In the genomic region with DNA sequence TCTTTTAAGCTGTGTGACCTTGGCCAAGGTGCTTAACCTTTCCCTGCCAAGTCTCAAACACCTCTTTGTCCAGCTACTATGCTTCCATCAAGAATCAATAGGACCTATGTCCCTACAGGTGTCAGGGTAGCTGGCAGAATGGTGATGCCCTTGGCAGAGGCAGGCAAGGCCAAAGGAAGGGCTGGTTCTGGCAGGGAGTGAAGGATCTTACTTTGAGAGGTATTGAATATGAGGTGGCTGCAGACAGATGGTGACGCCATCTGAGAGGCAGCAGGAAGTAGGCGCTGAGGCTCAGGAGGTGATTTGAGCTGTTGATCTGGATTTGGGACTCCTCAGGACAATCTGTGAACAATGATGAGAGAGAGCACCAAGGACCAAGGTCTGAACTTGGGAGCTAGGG, we compare ENCODE assay signal across 21 cellular contexts. TPM values are rescaled to one million over a fixed set of nuclear protein-coding genes. Genes with fewer than 3 reads are reported as not detected.
DNase-seq lines count a peak whose midpoint lies in the region; ATAC-seq, FAIRE-seq and TF ChIP-seq lines count a peak whose summit lies in the region.
"Had no signal": no experiment of that assay in that cellular context is flagged by ENCODE, and none has a peak within 500 bp of the region (broad histone marks: within the 10 kb centered on the region; RNA-seq: fewer than 3 reads in every experiment).

No MANE protein-coding gene starts in this region.

- POLR2A ChIA-PET in HepG2 (lab: Yijun Ruan, JAX) (interaction anchor here (1.2 to 5.3 kb wide), 7 partner anchors 11 to 45 kb away, joined by 3 to 39 read pairs (median 6); no protein-coding TSS in a partner anchor), RWPE1 (lab: Yijun Ruan, JAX; ENCODE audit: low non-redundant PET) (interaction anchor here (0.5 kb wide), 1 partner anchor 58 kb away, joined by 12 read pairs; no protein-coding TSS in a partner anchor)
- POLR2A ChIA-PET in CD4-positive, alpha-beta memory T cell (lab: Charles Lee; ENCODE audit: partially characterized antibody) = no interaction called here

- TF ChIP-seq EP300 in HepG2 (IDR thresholded peaks at IDR 0.05; ENCODE audit: low read depth in 2 of 2, low read length in 2 of 2) (no peak), HepG2 (CRISPR knock-in tag; IDR thresholded peaks at IDR 0.05; ENCODE audit: borderline replicate concordance) (no peak)

- H3K36me3 ChIP-seq in right lobe of liver (peaks cover 0 to 7% (median 3%) of the 10 kb centered on the region in 4 donors), HepG2 (replicated peaks in 1 of 2; ENCODE audit: control insufficient read depth in 1 of 2, insufficient read depth in 2 of 2, low read length in 2 of 2) (0 out of 5 replicates have a peak, but pooled peaks cover 0 to under 1% of the 10 kb centered on the region in 2 experiments), endodermal cell (ENCODE audit: control insufficient read depth, insufficient read depth, low read length) (no peaks in the 10 kb centered on the region), small intestine (ENCODE audit: control insufficient read depth in 2 of 2, insufficient read depth in 2 of 2, low read length in 2 of 2) (peaks cover 0 to 2% of the 10 kb centered on the region in 2 donors), brain microvascular endothelial cell (replicated peaks) (no peaks in the 10 kb centered on the region)
- no peaks in the 10 kb centered on the region for H3K36me3 ChIP-seq in CD4-positive, alpha-beta memory T cell (ENCODE audit: insufficient read depth, low read length)

- H3K79me2 ChIP-seq in HepG2 (ENCODE audit: insufficient read depth, low read length) = no peaks in the 10 kb centered on the region

- ATAC-seq in right lobe of liver = peak in 1 of 4 donors; percentile 49
- ATAC-seq in HepG2 = no peak

- CTCF ChIA-PET in HepG2 (lab: Yijun Ruan, JAX; ENCODE audit: low intra/inter-chr PET ratio, low total read pairs) (no interaction called here), RWPE1 (lab: Yijun Ruan, JAX) (interaction anchor here (0.6 to 0.8 kb wide), 2 partner anchors 9 to 10 kb away, joined by 3 read pairs; no protein-coding TSS in a partner anchor)
- CTCF ChIA-PET in CD4-positive, alpha-beta memory T cell (lab: Charles Lee; ENCODE audit: partially characterized antibody) = interaction anchor here (1.2 to 1.3 kb wide), 3 partner anchors 10 to 21 kb away, joined by 3 read pairs; no protein-coding TSS in a partner anchor

- no peaks in the 10 kb centered on the region for H3K27me3 Mint-ChIP-seq in endodermal cell (ENCODE audit: insufficient read depth)
- peaks cover 10 to 14% of the 10 kb centered on the region in 2 donors for H3K27me3 Mint-ChIP-seq in CD4-positive, alpha-beta memory T cell

- H3K9me3 Mint-ChIP-seq in endodermal cell = peaks cover 3% of the 10 kb centered on the region
- H3K9me3 Mint-ChIP-seq in CD4-positive, alpha-beta memory T cell = peaks cover 0 to 13% (median 6%) of the 10 kb centered on the region in 8 donors

- no peak for TF ChIP-seq RAD21 in HepG2 (CRISPR knock-in tag; IDR thresholded peaks at IDR 0.05)

- TF ChIP-seq CTCF in right lobe of liver (IDR thresholded peaks at IDR 0.05) (no peak), HepG2 (CRISPR knock-in tag; IDR thresholded peaks at IDR 0.05) (no peak), RWPE1 (conservative IDR thresholded peaks at IDR 0.05; ENCODE audit: low read depth) (no peak), endodermal cell (conservative IDR thresholded peaks at IDR 0.05) (no peak), lower leg skin (IDR thresholded peaks at IDR 0.05) (no peak), brain microvascular endothelial cell (IDR thresholded peaks at IDR 0.05; ENCODE audit: low read depth, low read length, missing control alignments) (no peak)

- H3K27me3 ChIP-seq in right lobe of liver (no peaks in the 10 kb centered on the region), HepG2 (ENCODE audit: control insufficient read depth in 1 of 2, insufficient read depth in 2 of 2, low read length in 2 of 2) (no peaks in the 10 kb centered on the region), endodermal cell (ENCODE audit: control insufficient read depth, insufficient read depth, low read length, poor library complexity, severe bottlenecking) (no peaks in the 10 kb centered on the region), small intestine (ENCODE audit: control insufficient read depth in 2 of 2, insufficient read depth in 2 of 2, low read length in 2 of 2) (no peaks in the 10 kb centered on the region), brain microvascular endothelial cell (replicated peaks) (no peaks in the 10 kb centered on the region)
- no peaks in the 10 kb centered on the region for H3K27me3 ChIP-seq in CD4-positive, alpha-beta memory T cell (ENCODE audit: insufficient read depth, low read length)

- no peak overlapping the region for H3K4me3 Mint-ChIP-seq in endodermal cell
- no peak overlapping the region for H3K4me3 Mint-ChIP-seq in CD4-positive, alpha-beta memory T cell
- H3K4me3 Mint-ChIP-seq: CD14-positive monocyte had no signal

- in situ Hi-C loops in HepG2 (cut with HindIII; ENCODE audit: extremely low pct_ligation_motif_present, low pct_unique_long_range_greater_than_20kb) = no loop called here
- in situ Hi-C loops in brain microvascular endothelial cell (cut with HindIII; ENCODE audit: low pct_ligation_motif_present, low sequenced_read_pairs) = no loop called here

- H3K9me3 ChIP-seq in right lobe of liver (no peaks in the 10 kb centered on the region), HepG2 (ENCODE audit: low read length) (no peaks in the 10 kb centered on the region), endodermal cell (ENCODE audit: control insufficient read depth, low read length) (no peaks in the 10 kb centered on the region), small intestine (ENCODE audit: control insufficient read depth, low read depth) (no peaks in the 10 kb centered on the region)
- no peaks in the 10 kb centered on the region for H3K9me3 ChIP-seq in CD4-positive, alpha-beta memory T cell (ENCODE audit: control insufficient read depth in 1 of 2, low read length in 2 of 2)

- WGBS in right lobe of liver (ENCODE audit: insufficient coverage, low coverage, low lambda C conversion rate, missing lambda C conversion rate) = no CpG with 5 or more reads among the region's 2 CpGs
- 93% methylated on average over 2 of the region's 2 CpGs for WGBS in HepG2 (ENCODE audit: low lambda C conversion rate)
- WGBS in endodermal cell (ENCODE audit: insufficient coverage in 1 of 2, insufficient read length in 1 of 2), 2 experiments = 95 to 100% methylated on average over 2 of the region's 2 CpGs
- WGBS in small intestine, 3 donors = 68 to 95% (median 71%) methylated on average over 2 of the region's 2 CpGs
- 62 to 98% methylated on average over 2 of the region's 2 CpGs for WGBS in lower leg skin, 2 donors

- no peak overlapping the region for H3K27ac Mint-ChIP-seq in endodermal cell
- H3K27ac Mint-ChIP-seq in CD4-positive, alpha-beta memory T cell = no peak overlapping the region

- intact Hi-C loops in right lobe of liver (cut with DNase I) = no loop called here
- intact Hi-C loops in HepG2 (cut with micrococcal nuclease; ENCODE audit: unreplicated experiment) = no loop called here
- intact Hi-C loops in lower leg skin (cut with DNase I; ENCODE audit: low total_unique reads) = no loop called here
- intact Hi-C loops in CD4-positive, alpha-beta memory T cell (cut with micrococcal nuclease) = no loop called here

- no peaks in the 10 kb centered on the region for H4K20me1 ChIP-seq in HepG2 (ENCODE audit: insufficient read depth, low read length)

- TF ChIP-seq POLR2A in right lobe of liver (IDR thresholded peaks at IDR 0.05) = no peak
- no peak for TF ChIP-seq POLR2A in HepG2 (IDR thresholded peaks at IDR 0.05; ENCODE audit: insufficient read depth in 1 of 2, low read depth in 2 of 2, low read length in 2 of 2)
- TF ChIP-seq POLR2A in lower leg skin (IDR thresholded peaks at IDR 0.05) = no peak

- H3K36me3 Mint-ChIP-seq in endodermal cell (ENCODE audit: low read depth) = no peaks in the 10 kb centered on the region
- peaks cover 3 to 4% of the 10 kb centered on the region in 2 donors for H3K36me3 Mint-ChIP-seq in CD4-positive, alpha-beta memory T cell

- H3K4me3 ChIP-seq in right lobe of liver (no peak overlapping the region), HepG2 (replicated peaks in 1 of 3; ENCODE audit: insufficient read depth in 1 of 3, low read depth in 2 of 3, low read length in 3 of 3) (no peak overlapping the region), endodermal cell (ENCODE audit: low read length) (no peak overlapping the region), small intestine (ENCODE audit: low read depth in 1 of 2, low read length in 2 of 2) (no peak overlapping the region), lower leg skin (ENCODE audit: low read depth, poor library complexity, severe bottlenecking) (no peak overlapping the region), brain microvascular endothelial cell (ENCODE audit: low read depth, low read length) (no peak overlapping the region)
- H3K4me3 ChIP-seq in CD4-positive, alpha-beta memory T cell (ENCODE audit: low read length in 2 of 2) = no peak overlapping the region
- H3K4me3 ChIP-seq: SK-N-MC had no signal

- FAIRE-seq in HepG2 (lab: Jason Lieb, UNC) (no peak), small intestine (lab: Jason Lieb, UNC) (no peak)
- FAIRE-seq: GM12892, GM18507, H1 had no signal

- no peaks in the 10 kb centered on the region for H3K4me1 Mint-ChIP-seq in endodermal cell
- no peaks in the 10 kb centered on the region for H3K4me1 Mint-ChIP-seq in CD4-positive, alpha-beta memory T cell
- H3K4me1 Mint-ChIP-seq: CD14-positive monocyte had no signal

- H3K4me1 ChIP-seq in right lobe of liver = peaks cover 0 to 11% (median 5%) of the 10 kb centered on the region in 4 donors
- peaks cover 49% of the 10 kb centered on the region for H3K4me1 ChIP-seq in HepG2 (ENCODE audit: insufficient read depth, low read length)
- no peaks in the 10 kb centered on the region for H3K4me1 ChIP-seq in endodermal cell (ENCODE audit: control insufficient read depth, insufficient read depth, low read length)
- no peaks in the 10 kb centered on the region for H3K4me1 ChIP-seq in small intestine (ENCODE audit: control insufficient read depth in 2 of 2, insufficient read depth in 1 of 2, low read depth in 1 of 2, low read length in 1 of 2)
- H3K4me1 ChIP-seq in CD4-positive, alpha-beta memory T cell (ENCODE audit: insufficient read depth, low read length) = no peaks in the 10 kb centered on the region
- H3K4me1 ChIP-seq: Caco-2 had no signal

- H3K27ac ChIP-seq in right lobe of liver (no peak overlapping the region), HepG2 (ENCODE audit: extremely low read length, insufficient read depth, low read length) (no peak overlapping the region), RWPE1 (peak overlapping the region; percentile 39; the same call in 1 of the 2 replicates), endodermal cell (ENCODE audit: low read depth, low read length) (no peak overlapping the region), small intestine (ENCODE audit: low read depth in 1 of 2, low read length in 1 of 2) (no peak overlapping the region), brain microvascular endothelial cell (no peak overlapping the region)
- no peak overlapping the region for H3K27ac ChIP-seq in CD4-positive, alpha-beta memory T cell (ENCODE audit: low read depth, low read length)
- H3K27ac ChIP-seq: SK-N-MC had no signal

- no peak overlapping the region for H3K4me2 ChIP-seq in HepG2 (ENCODE audit: low read depth, low read length)

- no peak overlapping the region for H2AFZ ChIP-seq in HepG2 (ENCODE audit: low read length)

- BruUV-seq in HepG2 (replicated peaks; lab: Mats Ljungman, UMichigan) = no TSS peak

- no peak overlapping the region for H3K9ac ChIP-seq in HepG2 (ENCODE audit: insufficient read depth, low read depth, low read length)
- H3K9ac ChIP-seq in endodermal cell (ENCODE audit: extremely low read depth, low read length, poor library complexity, severe bottlenecking) = no peak overlapping the region

- DNase-seq in right lobe of liver (peak in 2 of 3 donors; percentile 10 to 37), HepG2 (ENCODE audit: low spot score) (no peak), RWPE1 (ENCODE audit: low spot score) (no peak), endodermal cell (peak; percentile 35), small intestine (peak; percentile 42), lower leg skin (ENCODE audit: low spot score in 2 of 2) (no peak), brain microvascular endothelial cell (no peak)
- DNase-seq in CD4-positive, alpha-beta memory T cell = no peak
- DNase-seq: Caco-2; KG1; MV-4-11; NCI-H1694 treated with DMSO at 0.1 percent for 48 hours; NCI-H226; NCI-H526; NK-92 treated with Interleukin-12 subunit alpha and Interleukin-12 subunit beta, amount 100 ng/mL, for 24 hours; SHP77 had no signal

RNA-seq across cellular contexts. Expression of gene ABCC3, which starts 12.5 kb away (rescaled TPM):
- total RNA-seq in right lobe of liver (100 to 1,000 TPM; 146 to 286 (median 178) TPM), HepG2 (2016; rRNA removed; fragmentation: Illumina TruSeq; extraction: Trizol) (18.0 and 25.2 TPM in 2 replicates), endodermal cell (under 1 TPM; 0.22 to 0.91 TPM), lower leg skin (10 to 100 TPM; 25.8 to 47.5 (median 35.2) TPM)
- total RNA-seq in HepG2 (2016; cell fraction: cytosol; rRNA removed; fragmentation: Illumina TruSeq; extraction: Trizol; ENCODE audit: low read depth) = 13.3 and 13.8 TPM in 2 replicates
- 14.4 and 28.1 TPM in 2 replicates for total RNA-seq in HepG2 (2016; cell fraction: insoluble cytoplasmic fraction; rRNA removed; fragmentation: Illumina TruSeq; extraction: Trizol)
- total RNA-seq in HepG2 (2016; cell fraction: membrane; rRNA removed; fragmentation: Illumina TruSeq; extraction: Trizol) = 23.1 and 25.2 TPM in 2 replicates
- 38.6 and 38.7 TPM in 2 replicates for total RNA-seq in HepG2 (2016; cell fraction: nucleus; rRNA removed; fragmentation: Illumina TruSeq; extraction: Trizol)
- polyA plus RNA-seq in HepG2 (2011; rRNA removed) (50.5 and 50.7 TPM in 2 replicates), small intestine (100 to 1,000 TPM in 1 of 3 donors, 10 to 100 TPM in 2; 36.7 to 131 (median 99.3) TPM)
- 19.0 and 24.0 TPM in 2 replicates for polyA plus RNA-seq in HepG2 (2011; cell fraction: cytosol; rRNA removed)
- polyA plus RNA-seq in HepG2 (2011; cell fraction: nucleus; rRNA removed) = 331 and 391 TPM in 2 replicates
- polyA plus RNA-seq in HepG2 (2012) = 15.7 and 38.4 TPM in 2 replicates
- polyA plus RNA-seq in HepG2 (2016; cell fraction: cytosol; fragmentation: Illumina TruSeq; extraction: Trizol; ENCODE audit: low read depth) = 15.1 and 15.9 TPM in 2 replicates
- 17.3 and 21.5 TPM in 2 replicates for polyA plus RNA-seq in HepG2 (2016; cell fraction: insoluble cytoplasmic fraction; fragmentation: Illumina TruSeq; extraction: Trizol; ENCODE audit: low read depth)
- 23.7 and 24.5 TPM in 2 replicates for polyA plus RNA-seq in HepG2 (2016; cell fraction: membrane; fragmentation: Illumina TruSeq; extraction: Trizol; ENCODE audit: low read depth)
- polyA plus RNA-seq in HepG2 (2016; cell fraction: nucleus; fragmentation: Illumina TruSeq; extraction: Trizol; ENCODE audit: insufficient read depth, low read depth) = 84.3 and 87.4 TPM in 2 replicates
- polyA minus RNA-seq in HepG2 (2011; rRNA and poly(A)+ RNA removed; ENCODE audit: low replicate concordance) = 73.4 and 78.1 TPM in 2 replicates
- 10.9 and 17.8 TPM in 2 replicates for polyA minus RNA-seq in HepG2 (2011; cell fraction: cytosol; rRNA and poly(A)+ RNA removed)
- polyA minus RNA-seq in HepG2 (2011; cell fraction: nucleus; rRNA and poly(A)+ RNA removed) = 61.9 and 63.1 TPM in 2 replicates
- not detected for polyA plus RNA-seq in endodermal cell (2013, experiment 1 of 2)
- polyA plus RNA-seq in endodermal cell (2013, experiment 2 of 2) = not detected
- total RNA-seq in CD4-positive, alpha-beta memory T cell = 1 to 10 TPM in 1 of 2 experiments, under 1 TPM in 1; 0.86 to 1.6 TPM
- not detected for polyA plus RNA-seq in CD4-positive, alpha-beta memory T cell

Comparison
In these comparisons a context has a peak if more than half of its experiments do, and no peak if none do; other contexts are left out.
1. DNase-seq: peak in right lobe of liver (2 of 3), endodermal cell (single experiment) and small intestine (single experiment); none in HepG2 (single experiment), RWPE1 (single experiment), lower leg skin (0 of 2), CD4-positive, alpha-beta memory T cell (0 of 5) and brain microvascular endothelial cell (single experiment).
2. RNA of gene ABCC3, which starts 12.5 kb away (total RNA-seq): 146 to 286 TPM in right lobe of liver, 25.8 to 47.5 TPM in lower leg skin and 13.3 to 38.7 TPM in HepG2; 0.86 to 1.6 TPM in CD4-positive, alpha-beta memory T cell and 0.22 to 0.91 TPM in endodermal cell; every median in the first group is over 4 times any median in the second.